Comparison of ENCODE assay signal across 29 cellular contexts in the genomic region with DNA sequence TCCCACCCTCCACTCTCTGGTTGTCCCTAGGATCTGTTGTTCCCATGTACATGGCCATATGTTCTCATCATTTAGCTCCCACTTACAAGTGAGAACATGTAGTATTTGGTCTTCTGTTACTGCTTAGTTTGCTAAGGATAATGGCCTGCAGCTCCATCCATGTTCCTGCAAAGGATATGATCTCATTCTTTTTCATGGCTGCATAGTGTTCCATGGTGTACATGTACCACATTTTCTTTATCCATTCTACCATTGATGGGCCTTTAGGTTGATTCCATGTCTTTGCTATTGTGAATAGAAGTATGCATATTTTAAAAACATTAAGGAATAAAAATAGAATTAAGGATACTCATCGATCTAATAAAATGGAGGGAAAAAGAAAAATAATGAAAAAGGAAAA.
"Had no signal": no experiment of that assay in that cellular context is flagged by ENCODE, and none has a peak within 500 bp of the region (broad histone marks: within the 10 kb centered on the region; RNA-seq: fewer than 3 reads in every experiment).

No MANE protein-coding gene starts in this region.

- ATAC-seq: stimulated activated effector memory CD8-positive, alpha-beta T cell treated with anti-CD3 and anti-CD28 coated beads, Interleukin-12 subunit alpha, Interleukin-12 subunit beta, amount 100 ng/mL, for 72 hours; stimulated activated memory B cell treated with anti-CD40 and anti-IgM and Interleukin-4, amounts not matched to agents 10 μg/mL and 1 μg/mL and 100 μg/mL, for 72 hours; stimulated activated naive B cell treated with anti-CD40 and anti-IgM and Interleukin-4, amounts not matched to agents 10 μg/mL and 1 μg/mL and 100 μg/mL, for 72 hours; stimulated activated naive CD8-positive, alpha-beta T cell treated with anti-CD3 and anti-CD28 coated beads, Interleukin-15, amount 100 ng/mL, for 72 hours; stimulated activated naive CD8-positive, alpha-beta T cell treated with anti-CD3 and anti-CD28 coated beads, Interleukin-15, Interleukin-2, amounts not matched to agents 100 U/mL and 50 U/mL, for 24 hours; upper lobe of right lung had no signal

- H3K4me3 Mint-ChIP-seq: stimulated activated effector memory CD8-positive, alpha-beta T cell treated with anti-CD3 and anti-CD28 coated beads, Interleukin-12 subunit alpha, Interleukin-12 subunit beta, amount 100 ng/mL, for 72 hours; stimulated activated memory B cell treated with anti-CD40 and anti-IgM and Interleukin-4, amounts not matched to agents 10 μg/mL and 1 μg/mL and 100 μg/mL, for 72 hours; stimulated activated naive B cell treated with anti-CD40 and anti-IgM and Interleukin-4, amounts not matched to agents 10 μg/mL and 1 μg/mL and 100 μg/mL, for 72 hours; stimulated activated naive CD8-positive, alpha-beta T cell treated with anti-CD3 and anti-CD28 coated beads, Interleukin-15, amount 100 ng/mL, for 72 hours; stimulated activated naive CD8-positive, alpha-beta T cell treated with anti-CD3 and anti-CD28 coated beads, Interleukin-15, Interleukin-2, amounts not matched to agents 100 ng/mL and 50 ng/mL, for 24 hours; type B pancreatic cell had no signal

- H3K4me1 Mint-ChIP-seq: stimulated activated effector memory CD8-positive, alpha-beta T cell treated with anti-CD3 and anti-CD28 coated beads, Interleukin-12 subunit alpha, Interleukin-12 subunit beta, amount 100 ng/mL, for 72 hours; stimulated activated memory B cell treated with anti-CD40 and anti-IgM and Interleukin-4, amounts not matched to agents 10 μg/mL and 1 μg/mL and 100 μg/mL, for 72 hours; stimulated activated naive CD8-positive, alpha-beta T cell treated with anti-CD3 and anti-CD28 coated beads, Interleukin-15, amount 100 ng/mL, for 72 hours had no signal

- H3K4me3 ChIP-seq: stomach, suprapubic skin, testis, thoracic aorta, thyroid gland, tibial artery, tibial nerve, transverse colon, upper lobe of left lung, upper lobe of right lung, uterus, vagina had no signal

- H3K27ac Mint-ChIP-seq: stimulated activated effector memory CD8-positive, alpha-beta T cell treated with anti-CD3 and anti-CD28 coated beads, Interleukin-12 subunit alpha, Interleukin-12 subunit beta, amount 100 ng/mL, for 72 hours; stimulated activated memory B cell treated with anti-CD40 and anti-IgM and Interleukin-4, amounts not matched to agents 10 μg/mL and 1 μg/mL and 100 μg/mL, for 72 hours; stimulated activated naive B cell treated with anti-CD40 and anti-IgM and Interleukin-4, amounts not matched to agents 10 μg/mL and 1 μg/mL and 100 μg/mL, for 72 hours; stimulated activated naive CD8-positive, alpha-beta T cell treated with anti-CD3 and anti-CD28 coated beads, Interleukin-15, amount 100 ng/mL, for 72 hours; stimulated activated naive CD8-positive, alpha-beta T cell treated with anti-CD3 and anti-CD28 coated beads, Interleukin-15, Interleukin-2, amounts not matched to agents 100 ng/mL and 50 ng/mL, for 24 hours; type B pancreatic cell had no signal

- DNase-seq: stimulated activated CD4-positive, alpha-beta T cell treated with anti-CD3 and anti-CD28 coated beads, Interleukin-2, amount 100 ng/mL, for 48 hours; stimulated activated CD4-positive, alpha-beta T cell treated with anti-CD3 and anti-CD28 coated beads, Interleukin-4, amount 100 ng/mL, for 1 hour; stimulated activated CD4-positive, alpha-beta T cell treated with anti-CD3 and anti-CD28 coated beads, Interleukin-4, amount 100 ng/mL, for 24 hours; stimulated activated CD4-positive, alpha-beta T cell treated with anti-CD3 and anti-CD28 coated beads, Interleukin-4, amount 100 ng/mL, for 4 hours; stimulated activated CD8-positive, alpha-beta memory T cell treated with anti-CD3 and anti-CD28 coated beads, Interleukin-4, amount 100 ng/mL, for 48 hours; stimulated activated naive B cell treated with anti-CD40 and anti-IgM and Interleukin-4, amounts not matched to agents 10 μg/mL and 1 μg/mL and 100 μg/mL, for 72 hours; stimulated activated naive CD4-positive, alpha-beta T cell; stimulated activated naive CD4-positive, alpha-beta T cell treated with Interleukin-2 at 50 U/mL for 16 hours; stimulated activated naive CD8-positive, alpha-beta T cell treated with anti-CD3 and anti-CD28 coated beads, Interleukin-15, amount 100 ng/mL, for 72 hours; stimulated activated naive CD8-positive, alpha-beta T cell treated with anti-CD3 and anti-CD28 coated beads, Interleukin-15, Interleukin-2, amounts not matched to agents 100 U/mL and 50 U/mL, for 24 hours; stomach; substantia nigra; testis; thyroid gland; tibial artery; transverse colon; trophoblast cell; upper lobe of left lung; upper lobe of right lung; uterus had no signal

- H3K9me3 ChIP-seq: stomach, suprapubic skin, testis, thoracic aorta, thyroid gland, tibial artery, tibial nerve, transverse colon, upper lobe of left lung, upper lobe of right lung, uterus, vagina had no signal

- H3K27me3 ChIP-seq: stomach, suprapubic skin, testis, thyroid gland, tibial artery, tibial nerve, transverse colon, upper lobe of left lung, upper lobe of right lung, uterus, vagina had no signal

- H3K36me3 ChIP-seq: stomach, suprapubic skin, thoracic aorta, thyroid gland, tibial artery, tibial nerve, transverse colon, upper lobe of left lung, upper lobe of right lung, uterus, vagina had no signal

- FAIRE-seq: urothelium cell line had no signal

- H3K36me3 Mint-ChIP-seq: stimulated activated effector memory CD8-positive, alpha-beta T cell treated with anti-CD3 and anti-CD28 coated beads, Interleukin-12 subunit alpha, Interleukin-12 subunit beta, amount 100 ng/mL, for 72 hours; stimulated activated memory B cell treated with anti-CD40 and anti-IgM and Interleukin-4, amounts not matched to agents 10 μg/mL and 1 μg/mL and 100 μg/mL, for 72 hours; type B pancreatic cell had no signal

- H3K4me1 ChIP-seq: stomach, suprapubic skin, testis, thyroid gland, tibial artery, tibial nerve, transverse colon, upper lobe of left lung, upper lobe of right lung, uterus, vagina had no signal

- H3K27ac ChIP-seq: stomach, suprapubic skin, testis, thoracic aorta, thyroid gland, tibial artery, tibial nerve, transverse colon, upper lobe of left lung, upper lobe of right lung, uterus, vagina had no signal

- H3K27me3 Mint-ChIP-seq: type B pancreatic cell had no signal

- H3K9me3 Mint-ChIP-seq: stimulated activated effector memory CD8-positive, alpha-beta T cell treated with anti-CD3 and anti-CD28 coated beads, Interleukin-12 subunit alpha, Interleukin-12 subunit beta, amount 100 ng/mL, for 72 hours; stimulated activated naive CD8-positive, alpha-beta T cell treated with anti-CD3 and anti-CD28 coated beads, Interleukin-15, amount 100 ng/mL, for 72 hours; stimulated activated naive CD8-positive, alpha-beta T cell treated with anti-CD3 and anti-CD28 coated beads, Interleukin-15, Interleukin-2, amounts not matched to agents 100 ng/mL and 50 ng/mL, for 24 hours; type B pancreatic cell had no signal
